1 cellular context compared by ENCODE assay signal in the genomic region with DNA sequence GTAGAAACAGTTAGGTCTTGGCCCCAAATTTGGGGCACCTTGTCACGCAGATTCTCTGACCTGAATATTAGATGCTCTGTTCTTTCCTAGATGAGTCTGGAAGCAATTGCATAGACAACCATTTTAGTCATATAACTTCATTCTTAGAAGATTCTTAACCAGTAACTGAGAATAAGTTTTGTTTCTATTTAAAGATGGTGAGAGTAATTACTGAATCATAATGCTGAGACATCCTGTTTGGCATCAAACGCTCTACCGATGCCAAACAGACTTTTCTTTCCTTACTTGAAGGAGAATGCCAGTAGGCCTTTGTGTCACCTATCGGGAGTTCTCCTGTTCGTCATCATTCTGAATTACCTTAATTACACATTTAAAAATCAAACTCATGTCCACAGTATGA.
TF ChIP-seq lines count a peak whose summit lies in the region.

No MANE protein-coding gene starts in this region.

TF ChIP-seq in IMR-90, 13 proteins besides CTCF, POLR2A, EP300 and RAD21 (continued from another document):
- TF ChIP-seq USF2 (IDR thresholded peaks at IDR 0.05; ENCODE audit: low read depth, low read length) (no peak), MAFK (IDR thresholded peaks at IDR 0.05; ENCODE audit: low read depth, low read length) (no peak), NFE2L2 (IDR thresholded peaks at IDR 0.05; ENCODE audit: low read depth, low read length) (no peak), MXI1 (IDR thresholded peaks at IDR 0.05; ENCODE audit: borderline replicate concordance, low read depth, low read length) (no peak), SMC3 (IDR thresholded peaks at IDR 0.05; ENCODE audit: low read depth, low read length) (no peak)
